Comparison of ENCODE assay signal across 8 cellular contexts in the genomic region with DNA sequence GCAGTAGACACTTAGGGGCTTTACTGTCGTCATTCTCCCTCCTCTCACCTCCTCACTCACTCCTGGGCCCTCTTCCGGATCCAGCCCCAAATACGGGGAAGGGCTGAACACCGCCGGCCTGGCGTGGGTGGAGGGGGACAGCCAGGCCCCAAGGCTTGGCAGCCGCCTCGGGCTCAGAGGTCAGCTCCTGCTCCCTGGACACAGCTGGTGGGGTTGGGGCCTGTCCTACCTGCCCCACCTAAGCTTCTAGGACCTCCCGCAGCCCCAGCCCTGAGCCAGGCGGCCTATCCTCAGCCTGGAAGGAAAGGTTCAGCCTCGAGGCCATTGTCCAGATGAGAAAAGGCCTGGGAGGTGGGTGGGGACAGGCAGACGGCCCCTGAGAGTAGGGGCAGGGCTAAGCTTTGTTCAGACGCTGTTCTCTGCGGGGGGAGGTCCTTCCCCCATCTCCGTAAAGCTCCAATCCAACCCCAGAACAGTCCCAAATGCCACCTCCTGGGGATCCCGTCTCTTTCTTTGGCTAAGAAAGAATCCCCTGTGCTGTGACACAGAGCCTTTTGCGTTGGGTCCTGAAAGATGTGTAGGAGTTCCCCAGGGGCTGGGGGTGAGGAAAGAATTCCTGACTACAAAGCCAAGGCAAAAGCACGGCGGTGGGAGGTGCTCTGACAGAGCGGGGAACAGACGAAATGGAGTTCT. TPM values are rescaled to one million over a fixed set of nuclear protein-coding genes. Genes with fewer than 3 reads are reported as not detected.
A peak's percentile ranks its signal among the peaks of the same experiment; 100 is the strongest.
DNase-seq lines count a peak whose midpoint lies in the region; ATAC-seq, FAIRE-seq and TF ChIP-seq lines count a peak whose summit lies in the region.

No MANE protein-coding gene starts in this region.

- FAIRE-seq in RCC 7860 (lab: Jason Lieb, UNC), result no peak
- FAIRE-seq in urothelium cell line (lab: Jason Lieb, UNC), result no peak

- H3K36me3 Mint-ChIP-seq in activated CD4-positive, alpha-beta memory T cell treated with anti-CD3 and anti-CD28 coated beads, Interleukin-2, amount 10 ng/mL, durations not matched to agents 7 days and 5 days (ENCODE audit: low read depth), result no peaks in the 10 kb centered on the region

- no peak overlapping the region for H3K27ac Mint-ChIP-seq in activated CD4-positive, alpha-beta memory T cell treated with anti-CD3 and anti-CD28 coated beads, Interleukin-2, amount 10 ng/mL, durations not matched to agents 7 days and 5 days

- H3K4me1 ChIP-seq in skeletal muscle satellite cell (ENCODE audit: control insufficient read depth, insufficient read depth, low read length), result peaks cover 29% of the 10 kb centered on the region

- no peaks in the 10 kb centered on the region for H3K27me3 ChIP-seq in skeletal muscle satellite cell (ENCODE audit: control insufficient read depth, insufficient read depth, low read length)

- H3K4me3 Mint-ChIP-seq in activated CD4-positive, alpha-beta memory T cell treated with anti-CD3 and anti-CD28 coated beads, Interleukin-2, amount 10 ng/mL, durations not matched to agents 7 days and 5 days, result peak overlapping the region; percentile 61

- peak overlapping the region; percentile 67 for H3K4me3 ChIP-seq in skeletal muscle satellite cell (ENCODE audit: low read length)

- ATAC-seq in left ventricle myocardium superior (peak; percentile 57), GM21526 (IDR thresholded peaks at IDR 0.05; ENCODE audit: low FRiP score, unreplicated experiment) (no peak)

- peaks cover 29% of the 10 kb centered on the region for H3K4me1 Mint-ChIP-seq in activated CD4-positive, alpha-beta memory T cell treated with anti-CD3 and anti-CD28 coated beads, Interleukin-2, amount 10 ng/mL, durations not matched to agents 7 days and 5 days

- H3K9ac ChIP-seq in skeletal muscle satellite cell (ENCODE audit: low read depth, low read length), result peak overlapping the region; percentile 63

- CTCF ChIA-PET in HEK293T (lab: Yijun Ruan, JAX), result interaction anchor here (0.6 kb wide), 2 partner anchors 55 to 402 kb away, joined by 3 read pairs; no protein-coding TSS in a partner anchor
- CTCF ChIA-PET in activated CD4-positive, alpha-beta memory T cell treated with anti-CD3 and anti-CD28 coated beads, Interleukin-2, amount 10 ng/mL, durations not matched to agents 7 days and 5 days (lab: Charles Lee), result interaction anchor here (1.3 to 2.5 kb wide), 2 partner anchors 9 to 42 kb away, joined by 4 to 12 read pairs; no protein-coding TSS in a partner anchor

- intact Hi-C loops in left ventricle myocardium superior (cut with micrococcal nuclease), result no loop called here

- no peaks in the 10 kb centered on the region for H3K9me3 ChIP-seq in skeletal muscle satellite cell (replicated peaks; ENCODE audit: low read length)

- H3K36me3 ChIP-seq in skeletal muscle satellite cell (ENCODE audit: insufficient read depth, low read length), result no peaks in the 10 kb centered on the region

- POLR2A ChIA-PET in HEK293T (lab: Yijun Ruan, JAX), result interaction anchor here (0.8 to 2.0 kb wide), 5 partner anchors 12 to 90 kb away, joined by 3 to 13 read pairs (median 4); partner anchors contain the start of genes ALKBH5, MIEF2 and TOP3A
- POLR2A ChIA-PET in activated CD4-positive, alpha-beta memory T cell treated with anti-CD3 and anti-CD28 coated beads, Interleukin-2, amount 10 ng/mL, durations not matched to agents 7 days and 5 days (lab: Charles Lee), result interaction anchor here (0.8 to 1.7 kb wide), 3 partner anchors 32 to 90 kb away, joined by 4 to 5 read pairs (median 5); partner anchors contain the start of genes ALKBH5, SMCR8 and TOP3A

- H3K4me2 ChIP-seq in skeletal muscle satellite cell (ENCODE audit: low read length), result peak overlapping the region; percentile 94

- H3K9me3 Mint-ChIP-seq in activated CD4-positive, alpha-beta memory T cell treated with anti-CD3 and anti-CD28 coated beads, Interleukin-2, amount 10 ng/mL, durations not matched to agents 7 days and 5 days, result no peaks in the 10 kb centered on the region

- no peaks in the 10 kb centered on the region for H3K27me3 Mint-ChIP-seq in activated CD4-positive, alpha-beta memory T cell treated with anti-CD3 and anti-CD28 coated beads, Interleukin-2, amount 10 ng/mL, durations not matched to agents 7 days and 5 days

- DNase-seq in HEK293T (ENCODE audit: extremely low spot score) (peak; percentile 16), left ventricle myocardium superior (peak; percentile 64), kidney tubule cell (ENCODE audit: low spot score) (no peak), RCC 7860 (ENCODE audit: low spot score) (no peak), urothelium cell line (ENCODE audit: low spot score) (no peak)
- no peak for DNase-seq in activated CD4-positive, alpha-beta memory T cell treated with anti-CD3 and anti-CD28 coated beads, Interleukin-2, amount 10 ng/mL, durations not matched to agents 7 days and 5 days

TF ChIP-seq in HEK293T, 16 proteins besides CTCF, POLR2A, EP300 and RAD21:
- no peak for TF ChIP-seq FOXK2 (IDR thresholded peaks at IDR 0.05)
- no peak for TF ChIP-seq LEF1 (IDR thresholded peaks at IDR 0.05; ENCODE audit: borderline replicate concordance)
- TF ChIP-seq BHLHE40 (IDR thresholded peaks at IDR 0.05; ENCODE audit: borderline replicate concordance), result no peak
- TF ChIP-seq HDGF (IDR thresholded peaks at IDR 0.05; ENCODE audit: borderline replicate concordance), result no peak
- no peak for TF ChIP-seq ARNT (IDR thresholded peaks at IDR 0.05)
- no peak for TF ChIP-seq ELF4 (IDR thresholded peaks at IDR 0.05)
- no peak for TF ChIP-seq SP1 (IDR thresholded peaks at IDR 0.05)
- TF ChIP-seq ZNF384 (IDR thresholded peaks at IDR 0.05), result no peak
- TF ChIP-seq L3MBTL2 (conservative IDR thresholded peaks at IDR 0.05), result no peak; the same call in 1 of the 2 replicates
- no peak for TF ChIP-seq NFRKB (IDR thresholded peaks at IDR 0.05)
- TF ChIP-seq SUZ12 (IDR thresholded peaks at IDR 0.05), result no peak
- TF ChIP-seq FOXA1 (IDR thresholded peaks at IDR 0.05), result no peak
- no peak for TF ChIP-seq TARDBP (IDR thresholded peaks at IDR 0.05)
- TF ChIP-seq FOXM1 (IDR thresholded peaks at IDR 0.05; ENCODE audit: borderline replicate concordance), result no peak
- TF ChIP-seq, protein P1, sequence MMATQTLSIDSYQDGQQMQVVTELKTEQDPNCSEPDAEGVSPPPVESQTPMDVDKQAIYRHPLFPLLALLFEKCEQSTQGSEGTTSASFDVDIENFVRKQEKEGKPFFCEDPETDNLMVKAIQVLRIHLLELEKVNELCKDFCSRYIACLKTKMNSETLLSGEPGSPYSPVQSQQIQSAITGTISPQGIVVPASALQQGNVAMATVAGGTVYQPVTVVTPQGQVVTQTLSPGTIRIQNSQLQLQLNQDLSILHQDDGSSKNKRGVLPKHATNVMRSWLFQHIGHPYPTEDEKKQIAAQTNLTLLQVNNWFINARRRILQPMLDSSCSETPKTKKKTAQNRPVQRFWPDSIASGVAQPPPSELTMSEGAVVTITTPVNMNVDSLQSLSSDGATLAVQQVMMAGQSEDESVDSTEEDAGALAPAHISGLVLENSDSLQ (IDR thresholded peaks at IDR 0.05), result no peak
- TF ChIP-seq CTBP1 (IDR thresholded peaks at IDR 0.05; ENCODE audit: borderline replicate concordance), result no peak

RNA-seq across cellular contexts. Expression of gene LLGL1, which starts 0.9 kb away (rescaled TPM):
- total RNA-seq in activated CD4-positive, alpha-beta memory T cell treated with anti-CD3 and anti-CD28 coated beads, Interleukin-2, amount 10 ng/mL, durations not matched to agents 7 days and 5 days, result 10 to 100 TPM; 22.8 to 22.9 TPM
- total RNA-seq in left ventricle myocardium superior, result 9.0 TPM
- 46.3 and 48.9 TPM in 2 replicates for total RNA-seq in skeletal muscle satellite cell (2012; rRNA removed)

RNA-seq across cellular contexts. Expression of gene FLII, which starts 34.0 kb away (rescaled TPM):
- 100 to 1,000 TPM; 336 TPM for total RNA-seq in activated CD4-positive, alpha-beta memory T cell treated with anti-CD3 and anti-CD28 coated beads, Interleukin-2, amount 10 ng/mL, durations not matched to agents 7 days and 5 days
- total RNA-seq in left ventricle myocardium superior, result 292 TPM
- 226 and 257 TPM in 2 replicates for total RNA-seq in skeletal muscle satellite cell (2012; rRNA removed)

RNA-seq across cellular contexts. Expression of gene MIEF2, which starts 35.9 kb away (rescaled TPM):
- total RNA-seq in activated CD4-positive, alpha-beta memory T cell treated with anti-CD3 and anti-CD28 coated beads, Interleukin-2, amount 10 ng/mL, durations not matched to agents 7 days and 5 days, result 10 to 100 TPM in 1 of 2 experiments, 1 to 10 TPM in 1; 9.2 to 10.9 TPM
- 32.2 TPM for total RNA-seq in left ventricle myocardium superior
- total RNA-seq in skeletal muscle satellite cell (2012; rRNA removed), result 8.6 and 10.9 TPM in 2 replicates

RNA-seq across cellular contexts. Expression of gene ALKBH5, which starts 40.9 kb away (rescaled TPM):
- total RNA-seq in activated CD4-positive, alpha-beta memory T cell treated with anti-CD3 and anti-CD28 coated beads, Interleukin-2, amount 10 ng/mL, durations not matched to agents 7 days and 5 days, result 100 to 1,000 TPM; 118 to 125 TPM
- total RNA-seq in left ventricle myocardium superior, result 197 TPM
- total RNA-seq in skeletal muscle satellite cell (2012; rRNA removed), result 94.8 and 165 TPM in 2 replicates

Comparison
In these comparisons a context has a peak if more than half of its experiments do, and no peak if none do; other contexts are left out.
1. DNase-seq: peak in HEK293T (single experiment) and left ventricle myocardium superior (single experiment); none in activated CD4-positive, alpha-beta memory T cell treated with anti-CD3 and anti-CD28 coated beads, Interleukin-2, amount 10 ng/mL, durations not matched to agents 7 days and 5 days (single experiment), kidney tubule cell (single experiment), RCC 7860 (single experiment) and urothelium cell line (single experiment).